In genomic region chrX:151801980-151802379, GRCh38 we compare ENCODE assay signal across 17 cellular contexts.
DNase-seq lines count a peak whose midpoint lies in the region; ATAC-seq and TF ChIP-seq lines count a peak whose summit lies in the region.
"Had no signal": no experiment of that assay in that cellular context is flagged by ENCODE, and none has a peak within 500 bp of the region (broad histone marks: within the 10 kb centered on the region; RNA-seq: fewer than 3 reads in every experiment).

No MANE protein-coding gene starts in this region.

- H3K27ac ChIP-seq in brain microvascular endothelial cell (no peak overlapping the region), ovary (no peak overlapping the region)
- H3K27ac ChIP-seq: RWPE1, spleen had no signal

- no peak for TF ChIP-seq EP300 in Ishikawa (IDR thresholded peaks at IDR 0.05; ENCODE audit: borderline replicate concordance)
- no peak for TF ChIP-seq EP300 in ovary (IDR thresholded peaks at IDR 0.05)

- H3K9me3 ChIP-seq in ovary = no peaks in the 10 kb centered on the region
- H3K9me3 ChIP-seq: spleen had no signal

- intact Hi-C loops in ovary (cut with DNase I) = loop anchor here in 1 of 4 donors (10.0 kb wide), 1 partner anchor 63 kb away; no protein-coding TSS in a partner anchor

- H3K9me3 Mint-ChIP-seq in activated CD4-positive, alpha-beta memory T cell treated with anti-CD3 and anti-CD28 coated beads, Interleukin-2, amount 10 ng/mL, durations not matched to agents 7 days and 5 days = no peaks in the 10 kb centered on the region
- H3K9me3 Mint-ChIP-seq: activated naive CD8-positive, alpha-beta T cell treated with anti-CD3 and anti-CD28 coated beads, Interleukin-2, amount 50 U/mL, for 24 hours; dendritic cell treated with granulocyte-macrophage colony-stimulating factor and Interleukin-4, amounts not matched to agents 40 ng/mL and 50 ng/mL, for 4 days had no signal

- peak; percentile 20 for DNase-seq in NCI-H82 (lab: John Stamatoyannopoulos, UW)
- no peak for DNase-seq in NCI-H82 treated with DMSO at 0.1 percent for 48 hours (lab: John Stamatoyannopoulos, UW; ENCODE audit: unreplicated experiment)
- no peak for DNase-seq in brain microvascular endothelial cell
- peak; percentile 16 to 37 for DNase-seq in lung microvascular endothelial cell (ENCODE audit: low read depth in 2 of 2)
- no peak for DNase-seq in ovary
- DNase-seq in activated CD4-positive, alpha-beta memory T cell treated with anti-CD3 and anti-CD28 coated beads, Interleukin-2, amount 10 ng/mL, durations not matched to agents 7 days and 5 days = no peak
- DNase-seq: activated naive CD8-positive, alpha-beta T cell treated with anti-CD3 and anti-CD28 coated beads, Interleukin-2, amount 50 U/mL, for 24 hours; kidney glomerular epithelial cell; MM.1S; NCI-H226; spleen had no signal

- in situ Hi-C loops in brain microvascular endothelial cell (cut with HindIII; ENCODE audit: low pct_ligation_motif_present, low sequenced_read_pairs) = no loop called here

- no peak overlapping the region for H3K4me3 ChIP-seq in brain microvascular endothelial cell (ENCODE audit: low read depth, low read length)
- no peak overlapping the region for H3K4me3 ChIP-seq in ovary
- H3K4me3 ChIP-seq: spleen had no signal

- no peaks in the 10 kb centered on the region for H3K36me3 ChIP-seq in brain microvascular endothelial cell (replicated peaks)
- H3K36me3 ChIP-seq in ovary = no peaks in the 10 kb centered on the region
- H3K36me3 ChIP-seq: spleen had no signal

- H3K27ac Mint-ChIP-seq in activated CD4-positive, alpha-beta memory T cell treated with anti-CD3 and anti-CD28 coated beads, Interleukin-2, amount 10 ng/mL, durations not matched to agents 7 days and 5 days = no peak overlapping the region
- H3K27ac Mint-ChIP-seq: activated naive CD8-positive, alpha-beta T cell treated with anti-CD3 and anti-CD28 coated beads, Interleukin-2, amount 50 U/mL, for 24 hours; B cell; dendritic cell treated with granulocyte-macrophage colony-stimulating factor and Interleukin-4, amounts not matched to agents 40 ng/mL and 50 ng/mL, for 4 days; nephron had no signal

- peak; percentile 41 for TF ChIP-seq CTCF in brain microvascular endothelial cell (IDR thresholded peaks at IDR 0.05; ENCODE audit: low read depth, low read length, missing control alignments)
- TF ChIP-seq CTCF in ovary (IDR thresholded peaks at IDR 0.05) = no peak

- POLR2A ChIA-PET in activated CD4-positive, alpha-beta memory T cell treated with anti-CD3 and anti-CD28 coated beads, Interleukin-2, amount 10 ng/mL, durations not matched to agents 7 days and 5 days (lab: Charles Lee) = no interaction called here

- H3K4me1 ChIP-seq in ovary (ENCODE audit: insufficient read depth) = no peaks in the 10 kb centered on the region
- H3K4me1 ChIP-seq: spleen had no signal

- CTCF ChIA-PET in activated CD4-positive, alpha-beta memory T cell treated with anti-CD3 and anti-CD28 coated beads, Interleukin-2, amount 10 ng/mL, durations not matched to agents 7 days and 5 days (lab: Charles Lee) = no interaction called here

- H3K4me1 Mint-ChIP-seq in activated CD4-positive, alpha-beta memory T cell treated with anti-CD3 and anti-CD28 coated beads, Interleukin-2, amount 10 ng/mL, durations not matched to agents 7 days and 5 days = no peaks in the 10 kb centered on the region
- H3K4me1 Mint-ChIP-seq: activated naive CD8-positive, alpha-beta T cell treated with anti-CD3 and anti-CD28 coated beads, Interleukin-2, amount 50 U/mL, for 24 hours; B cell; nephron had no signal

- no peak for ATAC-seq in GM21515 (IDR thresholded peaks at IDR 0.05; ENCODE audit: unreplicated experiment)
- ATAC-seq: activated naive CD8-positive, alpha-beta T cell treated with anti-CD3 and anti-CD28 coated beads, Interleukin-2, amount 50 U/mL, for 24 hours had no signal

- peak; percentile 50 for TF ChIP-seq RAD21 in Ishikawa (IDR thresholded peaks at IDR 0.05; ENCODE audit: low read depth)

- no peak for TF ChIP-seq POLR2A in ovary (IDR thresholded peaks at IDR 0.05)

- no peaks in the 10 kb centered on the region for H3K27me3 ChIP-seq in brain microvascular endothelial cell (replicated peaks)
- no peaks in the 10 kb centered on the region for H3K27me3 ChIP-seq in ovary

- WGBS in ovary, 3 donors = 55 to 68% (median 65%) methylated on average over 7 of the region's 7 CpGs

- H3K36me3 Mint-ChIP-seq in activated CD4-positive, alpha-beta memory T cell treated with anti-CD3 and anti-CD28 coated beads, Interleukin-2, amount 10 ng/mL, durations not matched to agents 7 days and 5 days (ENCODE audit: low read depth) = no peaks in the 10 kb centered on the region

- no peaks in the 10 kb centered on the region for H3K27me3 Mint-ChIP-seq in activated CD4-positive, alpha-beta memory T cell treated with anti-CD3 and anti-CD28 coated beads, Interleukin-2, amount 10 ng/mL, durations not matched to agents 7 days and 5 days
- H3K27me3 Mint-ChIP-seq: B cell; dendritic cell treated with granulocyte-macrophage colony-stimulating factor and Interleukin-4, amounts not matched to agents 40 ng/mL and 50 ng/mL, for 4 days had no signal

- no peak overlapping the region for H3K4me3 Mint-ChIP-seq in activated CD4-positive, alpha-beta memory T cell treated with anti-CD3 and anti-CD28 coated beads, Interleukin-2, amount 10 ng/mL, durations not matched to agents 7 days and 5 days
- H3K4me3 Mint-ChIP-seq: activated naive CD8-positive, alpha-beta T cell treated with anti-CD3 and anti-CD28 coated beads, Interleukin-2, amount 50 U/mL, for 24 hours; B cell; dendritic cell treated with granulocyte-macrophage colony-stimulating factor and Interleukin-4, amounts not matched to agents 40 ng/mL and 50 ng/mL, for 4 days; nephron had no signal

TF ChIP-seq in Ishikawa, 13 proteins besides CTCF, POLR2A, EP300 and RAD21:
- TF ChIP-seq, protein P1, sequence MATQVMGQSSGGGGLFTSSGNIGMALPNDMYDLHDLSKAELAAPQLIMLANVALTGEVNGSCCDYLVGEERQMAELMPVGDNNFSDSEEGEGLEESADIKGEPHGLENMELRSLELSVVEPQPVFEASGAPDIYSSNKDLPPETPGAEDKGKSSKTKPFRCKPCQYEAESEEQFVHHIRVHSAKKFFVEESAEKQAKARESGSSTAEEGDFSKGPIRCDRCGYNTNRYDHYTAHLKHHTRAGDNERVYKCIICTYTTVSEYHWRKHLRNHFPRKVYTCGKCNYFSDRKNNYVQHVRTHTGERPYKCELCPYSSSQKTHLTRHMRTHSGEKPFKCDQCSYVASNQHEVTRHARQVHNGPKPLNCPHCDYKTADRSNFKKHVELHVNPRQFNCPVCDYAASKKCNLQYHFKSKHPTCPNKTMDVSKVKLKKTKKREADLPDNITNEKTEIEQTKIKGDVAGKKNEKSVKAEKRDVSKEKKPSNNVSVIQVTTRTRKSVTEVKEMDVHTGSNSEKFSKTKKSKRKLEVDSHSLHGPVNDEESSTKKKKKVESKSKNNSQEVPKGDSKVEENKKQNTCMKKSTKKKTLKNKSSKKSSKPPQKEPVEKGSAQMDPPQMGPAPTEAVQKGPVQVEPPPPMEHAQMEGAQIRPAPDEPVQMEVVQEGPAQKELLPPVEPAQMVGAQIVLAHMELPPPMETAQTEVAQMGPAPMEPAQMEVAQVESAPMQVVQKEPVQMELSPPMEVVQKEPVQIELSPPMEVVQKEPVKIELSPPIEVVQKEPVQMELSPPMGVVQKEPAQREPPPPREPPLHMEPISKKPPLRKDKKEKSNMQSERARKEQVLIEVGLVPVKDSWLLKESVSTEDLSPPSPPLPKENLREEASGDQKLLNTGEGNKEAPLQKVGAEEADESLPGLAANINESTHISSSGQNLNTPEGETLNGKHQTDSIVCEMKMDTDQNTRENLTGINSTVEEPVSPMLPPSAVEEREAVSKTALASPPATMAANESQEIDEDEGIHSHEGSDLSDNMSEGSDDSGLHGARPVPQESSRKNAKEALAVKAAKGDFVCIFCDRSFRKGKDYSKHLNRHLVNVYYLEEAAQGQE (IDR thresholded peaks at IDR 0.05; ENCODE audit: low read depth) = no peak
- TF ChIP-seq CREB1 (IDR thresholded peaks at IDR 0.05; ENCODE audit: low read depth) (no peak), FOXM1 (IDR thresholded peaks at IDR 0.05; ENCODE audit: borderline replicate concordance, low read depth) (no peak), EGR1 (IDR thresholded peaks at IDR 0.05) (no peak), TCF12 (IDR thresholded peaks at IDR 0.05; ENCODE audit: low read depth) (no peak), USF1 (IDR thresholded peaks at IDR 0.05) (no peak), NFIC (IDR thresholded peaks at IDR 0.05) (no peak)

Comparison
In these comparisons a context has a peak if more than half of its experiments do, and no peak if none do; other contexts are left out.
1. DNase-seq: peak in NCI-H82 (single experiment) and lung microvascular endothelial cell (2 of 2); none in NCI-H82 treated with DMSO at 0.1 percent for 48 hours (single experiment), brain microvascular endothelial cell (single experiment), ovary (0 of 5) and activated CD4-positive, alpha-beta memory T cell treated with anti-CD3 and anti-CD28 coated beads, Interleukin-2, amount 10 ng/mL, durations not matched to agents 7 days and 5 days (single experiment).